ENCODE assay signal across 8 cellular contexts in genomic region chr5:102681403-102681983, GRCh38.
A peak's percentile ranks its signal among the peaks of the same experiment; 100 is the strongest.
DNase-seq lines count a peak whose midpoint lies in the region; ATAC-seq and TF ChIP-seq lines count a peak whose summit lies in the region.

No MANE protein-coding gene starts in this region.

- intact Hi-C loops in left colon (cut with DNase I, micrococcal nuclease), result no loop called here

- DNase-seq in AG20443 (ENCODE audit: low spot score) (peak; percentile 76), NCI-H2196 (lab: John Stamatoyannopoulos, UW; ENCODE audit: unreplicated experiment) (peak; percentile 75), WERI-Rb-1 (peak; percentile 76), caudate nucleus (lab: John Stamatoyannopoulos, UW) (peak in 53 of 61 donors; percentile 2 to 85 (median 37)), left colon (peak; percentile 41 to 65)
- peak; percentile 54 for DNase-seq in stimulated activated CD4-positive, alpha-beta T cell treated with anti-CD3 and anti-CD28 coated beads, Interleukin-4, amount 100 ng/mL, for 48 hours (ENCODE audit: low read depth in 2 of 2)

- no peaks in the 10 kb centered on the region for H3K9me3 ChIP-seq in WERI-Rb-1 (ENCODE audit: severe bottlenecking)

- no peaks in the 10 kb centered on the region for H3K36me3 ChIP-seq in WERI-Rb-1

- H3K27me3 ChIP-seq in WERI-Rb-1 (ENCODE audit: insufficient read depth, low read depth, severe bottlenecking), result no peaks in the 10 kb centered on the region

- TF ChIP-seq CTCF in WERI-Rb-1 (IDR thresholded peaks at IDR 0.05; ENCODE audit: low read depth, low read length), result peak; percentile 77

- H3K4me3 ChIP-seq in WERI-Rb-1 (ENCODE audit: low read depth, low read length), result no peak overlapping the region

- H3K27ac ChIP-seq in WERI-Rb-1 (no peak overlapping the region), caudate nucleus (ENCODE audit: low read depth, low read length) (no peak overlapping the region)

- ATAC-seq in GM18870 (IDR thresholded peaks at IDR 0.05; ENCODE audit: unreplicated experiment) (peak; percentile 88), HG03103 (IDR thresholded peaks at IDR 0.05; ENCODE audit: low read depth, unreplicated experiment) (peak; percentile 99), left colon (peak; percentile 71)
